9 cellular contexts compared by ENCODE assay signal in genomic region chr1:45843474-45843905, GRCh38. TPM values are rescaled to one million over a fixed set of nuclear protein-coding genes. Genes with fewer than 3 reads are reported as not detected.
DNase-seq lines count a peak whose midpoint lies in the region; ATAC-seq and TF ChIP-seq lines count a peak whose summit lies in the region.
"Had no signal": no experiment of that assay in that cellular context is flagged by ENCODE, and none has a peak within 500 bp of the region (broad histone marks: within the 10 kb centered on the region; RNA-seq: fewer than 3 reads in every experiment).

No MANE protein-coding gene starts in this region.

- TF ChIP-seq CTCF in OCI-LY3 (IDR thresholded peaks at IDR 0.05; ENCODE audit: low read depth, low read length) (peak; percentile 51), choroid plexus epithelial cell (conservative IDR thresholded peaks at IDR 0.05; ENCODE audit: low read depth, low read length) (peak; percentile 43), psoas muscle (IDR thresholded peaks at IDR 0.05) (peak; percentile 22)

- peak; percentile 63 for ATAC-seq in activated CD4-positive, alpha-beta T cell treated with anti-CD3 and anti-CD28 coated beads for 36 hours
- ATAC-seq in psoas muscle (peak in 2 of 4 donors; percentile 23 to 53), GM18498 (IDR thresholded peaks at IDR 0.05; ENCODE audit: unreplicated experiment) (no peak)

- H3K27me3 ChIP-seq in OCI-LY3 (ENCODE audit: low read depth, low read length) (no peaks in the 10 kb centered on the region), psoas muscle (ENCODE audit: insufficient read depth in 3 of 3, low read length in 2 of 3) (no peaks in the 10 kb centered on the region)

- no peak overlapping the region for H2AFZ ChIP-seq in OCI-LY3 (ENCODE audit: low read depth, low read length)

- H3K27ac Mint-ChIP-seq in activated CD4-positive, alpha-beta T cell treated with anti-CD3 and anti-CD28 coated beads for 36 hours: no peak overlapping the region

- no peak overlapping the region for H3K4me3 Mint-ChIP-seq in activated CD4-positive, alpha-beta T cell treated with anti-CD3 and anti-CD28 coated beads for 36 hours
- H3K4me3 Mint-ChIP-seq: CD4-positive, alpha-beta memory T cell had no signal

- intact Hi-C loops in activated CD4-positive, alpha-beta T cell treated with anti-CD3 and anti-CD28 coated beads for 36 hours (cut with DNase I, micrococcal nuclease): loop anchor here (2.0 to 10.0 kb wide), 6 partner anchors 19 to 639 kb away; partner anchors contain the start of genes IPP (in 1 of the 2), MAST2 (in 1 of the 2) and ZSWIM5 (in 1 of the 2)
- intact Hi-C loops in psoas muscle (cut with DNase I): no loop called here

- POLR2A ChIA-PET in activated CD4-positive, alpha-beta T cell treated with anti-CD3 and anti-CD28 coated beads for 36 hours (lab: Charles Lee): no interaction called here

- H3K9me3 ChIP-seq in OCI-LY3 (ENCODE audit: insufficient read depth, low read length) (no peaks in the 10 kb centered on the region), psoas muscle (no peaks in the 10 kb centered on the region)

- no peaks in the 10 kb centered on the region for H3K36me3 Mint-ChIP-seq in activated CD4-positive, alpha-beta T cell treated with anti-CD3 and anti-CD28 coated beads for 36 hours (ENCODE audit: low read depth)

- H3K4me1 ChIP-seq in OCI-LY3 (ENCODE audit: low read length): peaks cover 29% of the 10 kb centered on the region
- peaks cover 23% of the 10 kb centered on the region for H3K4me1 ChIP-seq in psoas muscle

- peaks cover 12% of the 10 kb centered on the region for H3K4me1 Mint-ChIP-seq in activated CD4-positive, alpha-beta T cell treated with anti-CD3 and anti-CD28 coated beads for 36 hours

- H3K36me3 ChIP-seq in OCI-LY3 (replicated peaks; ENCODE audit: low read depth, low read length): no peaks in the 10 kb centered on the region
- no peaks in the 10 kb centered on the region for H3K36me3 ChIP-seq in psoas muscle (ENCODE audit: insufficient read depth in 1 of 2, low read depth in 1 of 2)

- no peaks in the 10 kb centered on the region for H3K9me3 Mint-ChIP-seq in activated CD4-positive, alpha-beta T cell treated with anti-CD3 and anti-CD28 coated beads for 36 hours (ENCODE audit: low read depth)

- no peak overlapping the region for H3K9ac ChIP-seq in OCI-LY3 (ENCODE audit: low read length)

- no peak for DNase-seq in activated CD4-positive, alpha-beta T cell treated with anti-CD3 and anti-CD28 coated beads for 36 hours
- DNase-seq in activated CD4-positive, alpha-beta T cell treated with anti-CD3 and anti-CD28 coated beads for 48 hours: no peak
- DNase-seq in choroid plexus epithelial cell (ENCODE audit: low read depth) (peak; percentile 77), psoas muscle (no peak), NCI-H2029 treated with DMSO at 0.1 percent for 48 hours (lab: John Stamatoyannopoulos, UW) (no peak), NCI-H2107 treated with DMSO at 0.1 percent for 48 hours (lab: John Stamatoyannopoulos, UW; ENCODE audit: unreplicated experiment) (no peak)

- no peaks in the 10 kb centered on the region for H3K27me3 Mint-ChIP-seq in activated CD4-positive, alpha-beta T cell treated with anti-CD3 and anti-CD28 coated beads for 36 hours
- H3K27me3 Mint-ChIP-seq: CD4-positive, alpha-beta memory T cell had no signal

- CTCF ChIA-PET in activated CD4-positive, alpha-beta T cell treated with anti-CD3 and anti-CD28 coated beads for 36 hours (lab: Charles Lee): interaction anchor here (1.4 kb wide), 2 partner anchors 8 to 29 kb away, joined by 3 to 4 read pairs; no protein-coding TSS in a partner anchor

- H3K4me3 ChIP-seq in OCI-LY3 (ENCODE audit: low read length): no peak overlapping the region
- no peak overlapping the region for H3K4me3 ChIP-seq in choroid plexus epithelial cell (ENCODE audit: low read depth, low read length)
- no peak overlapping the region for H3K4me3 ChIP-seq in psoas muscle

- peak overlapping the region; percentile 6; the same call in 1 of the 2 replicates for H3K4me2 ChIP-seq in OCI-LY3 (ENCODE audit: low read length)

- no peak overlapping the region for H3K27ac ChIP-seq in OCI-LY3 (ENCODE audit: low read length)
- H3K27ac ChIP-seq in psoas muscle: no peak overlapping the region

- H4K20me1 ChIP-seq in OCI-LY3 (ENCODE audit: insufficient read depth, low read length): no peaks in the 10 kb centered on the region

- no peaks in the 10 kb centered on the region for H3K79me2 ChIP-seq in OCI-LY3 (ENCODE audit: low read length)

RNA-seq across cellular contexts. Expression of gene MAST2, which starts 40.1 kb away (rescaled TPM):
- total RNA-seq in activated CD4-positive, alpha-beta T cell treated with anti-CD3 and anti-CD28 coated beads for 36 hours: 10 to 100 TPM; 20.1 to 22.9 TPM
- total RNA-seq in psoas muscle: 100 to 1,000 TPM; 159 to 266 (median 243) TPM
- 100 to 1,000 TPM in 2 of 3 donors, 10 to 100 TPM in 1; 97.8 to 142 (median 126) TPM for polyA plus RNA-seq in psoas muscle

Comparison
In these comparisons a context has a peak if more than half of its experiments do, and no peak if none do; other contexts are left out.
1. RNA of gene MAST2, which starts 40.1 kb away (total RNA-seq): 159 to 266 TPM in psoas muscle; 20.1 to 22.9 TPM in activated CD4-positive, alpha-beta T cell treated with anti-CD3 and anti-CD28 coated beads for 36 hours; every median in the first group is over 4 times any median in the second.
2. intact Hi-C loops: an anchor here in activated CD4-positive, alpha-beta T cell treated with anti-CD3 and anti-CD28 coated beads for 36 hours (2.0 to 10.0 kb wide); none called in psoas muscle.
3. Peak in every context shown above with its lines, with median percentiles within 50 percentile points of each other: CTCF ChIP-seq.